Comparison of ENCODE assay signal across 18 cellular contexts in the genomic region with DNA sequence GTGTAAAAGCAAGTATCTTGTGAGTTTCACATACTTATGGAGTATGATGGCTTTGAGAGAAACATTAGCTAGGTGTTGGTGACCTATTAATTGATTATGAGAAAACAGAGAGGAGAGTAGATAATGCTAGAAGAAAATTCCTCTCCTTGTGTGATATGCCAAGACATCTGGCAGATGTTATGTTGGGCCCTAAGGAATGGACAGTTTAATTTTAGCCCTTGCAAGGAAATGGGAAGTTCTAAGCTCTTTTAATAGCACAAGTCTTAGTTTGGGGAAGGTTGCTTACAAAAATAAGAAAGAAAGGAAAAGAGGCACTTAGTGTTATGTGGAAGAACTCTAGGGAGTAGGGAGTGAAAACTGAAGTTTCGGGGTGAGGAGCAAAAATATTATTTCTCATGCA. TPM values are rescaled to one million over a fixed set of nuclear protein-coding genes. Genes with fewer than 3 reads are reported as not detected.
DNase-seq lines count a peak whose midpoint lies in the region; ATAC-seq and TF ChIP-seq lines count a peak whose summit lies in the region.
"Had no signal": no experiment of that assay in that cellular context is flagged by ENCODE, and none has a peak within 500 bp of the region (broad histone marks: within the 10 kb centered on the region; RNA-seq: fewer than 3 reads in every experiment).

No MANE protein-coding gene starts in this region.

- H3K27ac ChIP-seq in left ventricle myocardium inferior (replicated peaks) = peak overlapping the region; percentile 73
- no peak overlapping the region for H3K27ac ChIP-seq in right cardiac atrium (ENCODE audit: low read length)
- peak overlapping the region; percentile 6 for H3K27ac ChIP-seq in layer of hippocampus (ENCODE audit: low read depth, low read length)
- peak overlapping the region; percentile 48 to 90 (median 75) for H3K27ac ChIP-seq in gastrocnemius medialis
- H3K27ac ChIP-seq in testis = peak overlapping the region in 1 of 2 donors; percentile 53
- H3K27ac ChIP-seq: HL-60 had no signal

- no peak for ATAC-seq in right cardiac atrium
- ATAC-seq in gastrocnemius medialis = no peak
- ATAC-seq: activated CD8-positive, alpha-beta T cell treated with anti-CD3 and anti-CD28 coated beads for 36 hours; SK-N-SH treated with all-trans-retinoic acid at 6 μM for 48 hours had no signal

- H3K36me3 ChIP-seq in left ventricle myocardium inferior (no peaks in the 10 kb centered on the region), gastrocnemius medialis (no peaks in the 10 kb centered on the region), testis (ENCODE audit: low read depth, missing control alignments) (no peaks in the 10 kb centered on the region)

- intact Hi-C loops in left ventricle myocardium inferior (cut with micrococcal nuclease) (loop anchor here (10.0 kb wide), 1 partner anchor 107 kb away; no protein-coding TSS in a partner anchor), right cardiac atrium (cut with DNase I) (loop anchor here (10.0 kb wide), 4 partner anchors 47 to 307 kb away; no protein-coding TSS in a partner anchor), gastrocnemius medialis (cut with DNase I; ENCODE audit: low total_unique reads) (loop anchor here (10.0 kb wide), 2 partner anchors 307 to 1173 kb away; a partner anchor contains a TSS), testis (cut with DNase I; ENCODE audit: low total_unique reads) (loop anchor here (10.0 kb wide), 1 partner anchor 57 kb away; no protein-coding TSS in a partner anchor)

- H3K4me3 ChIP-seq in left ventricle myocardium inferior (no peak overlapping the region), right cardiac atrium (ENCODE audit: low read length) (no peak overlapping the region), gastrocnemius medialis (no peak overlapping the region), testis (no peak overlapping the region)
- H3K4me3 ChIP-seq: GM12878 had no signal

- TF ChIP-seq POLR2A in gastrocnemius medialis (IDR thresholded peaks at IDR 0.05) = no peak
- no peak for TF ChIP-seq POLR2A in testis (IDR thresholded peaks at IDR 0.05)

- whole genome bisulfite sequencing in right cardiac atrium = 46% methylated on average over 1 of the region's 1 CpG
- WGBS in testis, 2 donors = 48 to 61% methylated on average over 1 of the region's 1 CpG

- H3K4me1 ChIP-seq in left ventricle myocardium inferior = peaks cover 87% of the 10 kb centered on the region
- peaks cover 2% of the 10 kb centered on the region for H3K4me1 ChIP-seq in right cardiac atrium (ENCODE audit: control insufficient read depth, insufficient read depth, low read length)
- peaks cover 62 to 79% of the 10 kb centered on the region in 2 donors for H3K4me1 ChIP-seq in gastrocnemius medialis
- H3K4me1 ChIP-seq in testis = peaks cover 32% of the 10 kb centered on the region

- TF ChIP-seq CTCF in left ventricle myocardium inferior (IDR thresholded peaks at IDR 0.05; ENCODE audit: borderline replicate concordance) (no peak), gastrocnemius medialis (IDR thresholded peaks at IDR 0.05 in 4 of 5, conservative IDR thresholded peaks at IDR 0.05 in 1 of 5) (no peak), testis (IDR thresholded peaks at IDR 0.05) (no peak), GM10266 (IDR thresholded peaks at IDR 0.05; ENCODE audit: control insufficient read depth, insufficient read depth, low read depth, missing control alignments) (no peak)

- H3K27me3 ChIP-seq in left ventricle myocardium inferior (ENCODE audit: low read depth) (no peaks in the 10 kb centered on the region), right cardiac atrium (ENCODE audit: control insufficient read depth, insufficient read depth) (no peaks in the 10 kb centered on the region), layer of hippocampus (ENCODE audit: control insufficient read depth, insufficient read depth, low read length) (no peaks in the 10 kb centered on the region), gastrocnemius medialis (no peaks in the 10 kb centered on the region), testis (no peaks in the 10 kb centered on the region)

- in situ Hi-C loops in gastrocnemius medialis (cut with MboI; ENCODE audit: low sequenced_read_pairs in 4 of 4) = loop anchor here in 1 of 4 donors (25.0 kb wide), 1 partner anchor 956 kb away; no protein-coding TSS in a partner anchor

- no peaks in the 10 kb centered on the region for H3K9me3 ChIP-seq in left ventricle myocardium inferior (replicated peaks)
- no peaks in the 10 kb centered on the region for H3K9me3 ChIP-seq in right cardiac atrium (ENCODE audit: control insufficient read depth, low read length)
- no peaks in the 10 kb centered on the region for H3K9me3 ChIP-seq in gastrocnemius medialis
- H3K9me3 ChIP-seq in testis = no peaks in the 10 kb centered on the region

- DNase-seq in left ventricle myocardium inferior = no peak
- no peak for DNase-seq in right cardiac atrium
- DNase-seq in gastrocnemius medialis = no peak
- no peak for DNase-seq in NCI-H1417 treated with DMSO at 0.1 percent for 48 hours (lab: John Stamatoyannopoulos, UW)
- no peak for DNase-seq in testis
- DNase-seq in GM10266 (ENCODE audit: extremely low spot score) = no peak
- no peak for DNase-seq in LoVo (ENCODE audit: low spot score)
- DNase-seq: activated CD8-positive, alpha-beta T cell treated with anti-CD3 and anti-CD28 coated beads for 36 hours; CD4-positive, alpha-beta memory T cell; effector CD4-positive, alpha-beta T cell; EL; foreskin fibroblast; KBM-7; NCI-H1436 had no signal

RNA-seq across cellular contexts. Expression of a gene that starts 5.1 kb away (rescaled TPM):
- total RNA-seq in left ventricle myocardium inferior (29.2 TPM), right cardiac atrium (10 to 100 TPM; 29.0 to 34.6 (median 31.8) TPM), gastrocnemius medialis (10 to 100 TPM in 2 of 4 donors, 1 to 10 TPM in 2; 9.3 to 13.3 (median 11.4) TPM), testis (10 to 100 TPM; 53.2 to 61.6 TPM)
- polyA plus RNA-seq in right cardiac atrium (5.2 TPM), testis (ENCODE audit: insufficient read depth, low read depth, low replicate concordance) (31.5 TPM)
- total RNA-seq: activated CD8-positive, alpha-beta T cell treated with anti-CD3 and anti-CD28 coated beads for 36 hours had no signal
